In genomic region chr16:24919536-24919935, GRCh38 we compare ENCODE assay signal across 22 cellular contexts.
DNase-seq lines count a peak whose midpoint lies in the region; ATAC-seq and TF ChIP-seq lines count a peak whose summit lies in the region.
"Had no signal": no experiment of that assay in that cellular context is flagged by ENCODE, and none has a peak within 500 bp of the region (broad histone marks: within the 10 kb centered on the region; RNA-seq: fewer than 3 reads in every experiment).

No MANE protein-coding gene starts in this region.

- CTCF ChIA-PET in MCF 10A (lab: Yijun Ruan, JAX) (no interaction called here), OCI-LY7 (lab: Charles Lee; ENCODE audit: unreplicated experiment) (no interaction called here), mammary epithelial cell (lab: Charles Lee; ENCODE audit: low non-redundant PET) (no interaction called here)
- CTCF ChIA-PET in activated CD4-positive, alpha-beta memory T cell treated with anti-CD3 and anti-CD28 coated beads for 36 hours (lab: Charles Lee) = no interaction called here

- H3K79me2 ChIP-seq in OCI-LY7 (ENCODE audit: insufficient read depth, low read depth, low read length) (no peaks in the 10 kb centered on the region), mammary epithelial cell (ENCODE audit: insufficient read depth, low read length) (no peaks in the 10 kb centered on the region)

- H3K4me3 ChIP-seq in breast epithelium (no peak overlapping the region), OCI-LY7 (ENCODE audit: low read depth, low read length, poor library complexity, severe bottlenecking) (no peak overlapping the region), mammary epithelial cell (replicated peaks in 1 of 3; ENCODE audit: insufficient read depth in 1 of 3, low read depth in 2 of 3, low read length in 3 of 3) (no peak overlapping the region)
- H3K4me3 ChIP-seq: MG63 had no signal

- POLR2A ChIA-PET in MCF 10A (lab: Yijun Ruan, JAX) = no interaction called here
- POLR2A ChIA-PET in OCI-LY7 (lab: Charles Lee) = no interaction called here
- POLR2A ChIA-PET in activated CD4-positive, alpha-beta memory T cell treated with anti-CD3 and anti-CD28 coated beads for 36 hours (lab: Charles Lee) = no interaction called here

- H3K4me1 ChIP-seq in breast epithelium (no peaks in the 10 kb centered on the region), OCI-LY7 (ENCODE audit: insufficient read depth, low read length, poor library complexity, severe bottlenecking) (no peaks in the 10 kb centered on the region), mammary epithelial cell (ENCODE audit: insufficient read depth, low read length) (no peaks in the 10 kb centered on the region)

- H2AFZ ChIP-seq in OCI-LY7 (ENCODE audit: low read length) (no peak overlapping the region), mammary epithelial cell (ENCODE audit: low read depth, low read length) (no peak overlapping the region)

- no peak overlapping the region for H3K9ac ChIP-seq in mammary epithelial cell (ENCODE audit: insufficient read depth, low read length)
- H3K9ac ChIP-seq: SK-N-SH had no signal

- H3K27ac ChIP-seq in breast epithelium (no peak overlapping the region), OCI-LY7 (ENCODE audit: low read depth, low read length, poor library complexity, severe bottlenecking) (no peak overlapping the region), mammary epithelial cell (ENCODE audit: insufficient read depth, low read depth, low read length) (no peak overlapping the region)
- H3K27ac ChIP-seq: C4-2B, RWPE1 had no signal

- no peaks in the 10 kb centered on the region for H3K4me1 Mint-ChIP-seq in MCF 10A (ENCODE audit: insufficient read depth, unreplicated experiment)
- H3K4me1 Mint-ChIP-seq in activated CD4-positive, alpha-beta memory T cell treated with anti-CD3 and anti-CD28 coated beads for 36 hours (ENCODE audit: low read depth) = peaks cover 10% of the 10 kb centered on the region

- no peak for ATAC-seq in HG03520 (IDR thresholded peaks at IDR 0.05; ENCODE audit: unreplicated experiment)

- H3K4me3 Mint-ChIP-seq in MCF 10A (ENCODE audit: unreplicated experiment) = no peak overlapping the region
- H3K4me3 Mint-ChIP-seq in activated CD4-positive, alpha-beta memory T cell treated with anti-CD3 and anti-CD28 coated beads for 36 hours = no peak overlapping the region

- peaks cover 32% of the 10 kb centered on the region for H3K36me3 Mint-ChIP-seq in MCF 10A (ENCODE audit: insufficient read depth, unreplicated experiment)
- H3K36me3 Mint-ChIP-seq in activated CD4-positive, alpha-beta memory T cell treated with anti-CD3 and anti-CD28 coated beads for 36 hours = peaks cover 15% of the 10 kb centered on the region

- H3K27ac Mint-ChIP-seq in MCF 10A (ENCODE audit: low read depth, unreplicated experiment) = no peak overlapping the region
- H3K27ac Mint-ChIP-seq in activated CD4-positive, alpha-beta memory T cell treated with anti-CD3 and anti-CD28 coated beads for 36 hours = no peak overlapping the region

- intact Hi-C loops in MCF 10A (cut with micrococcal nuclease) = no loop called here
- intact Hi-C loops in breast epithelium (cut with DNase I; ENCODE audit: low total_unique reads) = no loop called here
- intact Hi-C loops in OCI-LY7 (cut with micrococcal nuclease; ENCODE audit: unreplicated experiment) = no loop called here
- intact Hi-C loops in mammary epithelial cell (cut with micrococcal nuclease) = no loop called here
- intact Hi-C loops in activated CD4-positive, alpha-beta memory T cell treated with anti-CD3 and anti-CD28 coated beads for 36 hours (cut with micrococcal nuclease) = no loop called here

- BruUV-seq in MCF 10A (replicated peaks; lab: Mats Ljungman, UMichigan) (TSS peak; percentile 89), OCI-LY7 (replicated peaks; lab: Mats Ljungman, UMichigan) (TSS peak; percentile 96), mammary epithelial cell (replicated peaks; lab: Mats Ljungman, UMichigan) (TSS peak; percentile 90)

- peaks cover 7% of the 10 kb centered on the region for H3K36me3 ChIP-seq in breast epithelium
- H3K36me3 ChIP-seq in OCI-LY7 (ENCODE audit: insufficient read depth, low read length) = peaks cover 4% of the 10 kb centered on the region; the same call in 1 of the 2 replicates
- peaks cover 3% of the 10 kb centered on the region for H3K36me3 ChIP-seq in mammary epithelial cell (ENCODE audit: insufficient read depth, low read length)

- WGBS in mammary epithelial cell (ENCODE audit: low coverage, missing lambda C conversion rate) = 81% methylated on average over 8 of the region's 8 CpGs

- H3K9me2 ChIP-seq in OCI-LY7 (ENCODE audit: insufficient read depth, low read length) = no peaks in the 10 kb centered on the region
- H3K9me2 ChIP-seq: SK-N-SH had no signal

- DNase-seq in MCF 10A (ENCODE audit: unreplicated experiment) = no peak
- no peak for DNase-seq in breast epithelium (ENCODE audit: low spot score in 2 of 2)
- no peak for DNase-seq in OCI-LY7 (ENCODE audit: low spot score)
- no peak for DNase-seq in mammary epithelial cell
- DNase-seq in activated CD4-positive, alpha-beta memory T cell treated with anti-CD3 and anti-CD28 coated beads for 36 hours = no peak
- no peak for DNase-seq in GM20000 (ENCODE audit: low spot score)
- no peak for DNase-seq in NCI-H1417 treated with DMSO at 0.1 percent for 48 hours (lab: John Stamatoyannopoulos, UW)
- DNase-seq: 8988T, AML-193, DMS79, H7, Kasumi-1, MG63, NCI-H1417, NCI-H187, NCI-H446, NCI-H526 treated with DMSO at 0.1 percent for 48 hours, SHP77 treated with DMSO at 0.1 percent for 48 hours, SK-N-SH had no signal

- dilution Hi-C loops in mammary epithelial cell (cut with HindIII; ENCODE audit: low sequenced_read_pairs) = no loop called here

- H3K4me2 ChIP-seq in OCI-LY7 (ENCODE audit: low read length) = no peak overlapping the region
- no peak overlapping the region for H3K4me2 ChIP-seq in mammary epithelial cell (ENCODE audit: insufficient read depth, low read depth, low read length)
- H3K4me2 ChIP-seq: SK-N-SH had no signal

- no peaks in the 10 kb centered on the region for H3K27me3 Mint-ChIP-seq in MCF 10A (ENCODE audit: insufficient read depth, unreplicated experiment)
- H3K27me3 Mint-ChIP-seq in activated CD4-positive, alpha-beta memory T cell treated with anti-CD3 and anti-CD28 coated beads for 36 hours = no peaks in the 10 kb centered on the region

- H3K27me3 ChIP-seq in breast epithelium (no peaks in the 10 kb centered on the region), mammary epithelial cell (ENCODE audit: insufficient read depth, low read length) (no peaks in the 10 kb centered on the region)
- H3K27me3 ChIP-seq: MG63 had no signal

- TF ChIP-seq POLR2A in breast epithelium (IDR thresholded peaks at IDR 0.05) = no peak

- H3K9me3 ChIP-seq in breast epithelium = no peaks in the 10 kb centered on the region
- H3K9me3 ChIP-seq in OCI-LY7 (ENCODE audit: low read length) = no peaks in the 10 kb centered on the region
- H3K9me3 ChIP-seq in mammary epithelial cell (replicated peaks; ENCODE audit: insufficient read depth, low read length) = no peaks in the 10 kb centered on the region
- H3K9me3 ChIP-seq: MG63, SK-N-SH had no signal

- H3K9me3 Mint-ChIP-seq in MCF 10A (ENCODE audit: unreplicated experiment) = no peaks in the 10 kb centered on the region
- no peaks in the 10 kb centered on the region for H3K9me3 Mint-ChIP-seq in activated CD4-positive, alpha-beta memory T cell treated with anti-CD3 and anti-CD28 coated beads for 36 hours

- in situ Hi-C loops in mammary epithelial cell (cut with MboI; ENCODE audit: low sequenced_read_pairs in 2 of 2) = no loop called here

- TF ChIP-seq CTCF in MCF 10A (IDR thresholded peaks at IDR 0.05; ENCODE audit: unreplicated experiment) (no peak), breast epithelium (IDR thresholded peaks at IDR 0.05) (no peak), OCI-LY7 (conservative IDR thresholded peaks at IDR 0.05; ENCODE audit: low read length) (no peak), mammary epithelial cell (conservative IDR thresholded peaks at IDR 0.05 in 1 of 2, IDR thresholded peaks at IDR 0.05 in 1 of 2; ENCODE audit: extremely low read depth in 1 of 2, insufficient read depth in 1 of 2, low read depth in 1 of 2, low read length in 2 of 2) (no peak), GM20000 (IDR thresholded peaks at IDR 0.05; ENCODE audit: extremely low read depth, missing control alignments) (no peak)

- H4K20me1 ChIP-seq in OCI-LY7 (ENCODE audit: insufficient read depth, low read length) = no peaks in the 10 kb centered on the region
- no peaks in the 10 kb centered on the region for H4K20me1 ChIP-seq in mammary epithelial cell (ENCODE audit: insufficient read depth, low read length)
